In the genomic region with DNA sequence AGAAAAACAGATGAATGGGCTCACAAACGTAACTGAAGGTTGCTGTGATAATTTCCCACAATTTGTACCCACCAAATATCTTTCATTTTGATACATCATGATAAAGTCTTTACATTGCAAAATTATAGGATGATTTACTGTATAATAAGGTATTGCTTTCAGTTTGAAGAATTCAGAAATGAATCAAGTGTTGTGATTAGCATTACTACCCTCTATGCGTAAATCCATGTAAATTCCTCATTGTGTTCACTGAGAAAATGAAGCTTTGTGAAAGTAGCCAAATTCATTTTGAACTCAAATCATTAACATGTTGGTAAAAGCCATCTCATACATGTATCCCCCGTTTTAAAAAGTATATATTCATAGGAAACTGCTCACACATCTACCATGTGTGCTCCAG, we compare ENCODE assay signal across 18 cellular contexts.
DNase-seq lines count a peak whose midpoint lies in the region; ATAC-seq and TF ChIP-seq lines count a peak whose summit lies in the region.
"Had no signal": no experiment of that assay in that cellular context is flagged by ENCODE, and none has a peak within 500 bp of the region (broad histone marks: within the 10 kb centered on the region; RNA-seq: fewer than 3 reads in every experiment).

No MANE protein-coding gene starts in this region.

- H3K9me3 ChIP-seq in CD4-positive, alpha-beta T cell (ENCODE audit: control insufficient read depth, low read length) = peaks cover 8% of the 10 kb centered on the region
- H3K9me3 ChIP-seq: psoas muscle had no signal

- ATAC-seq in CD4-positive, alpha-beta T cell (ENCODE audit: poor library complexity) = no peak
- ATAC-seq in memory B cell (ENCODE audit: low read depth) (no peak), GM21717 (IDR thresholded peaks at IDR 0.05; ENCODE audit: unreplicated experiment) (no peak), left cardiac atrium (no peak)
- ATAC-seq: psoas muscle had no signal

- no peak for DNase-seq in T-helper 1 cell
- no peak for DNase-seq in CD4-positive, alpha-beta T cell
- DNase-seq in activated CD4-positive, alpha-beta memory T cell treated with anti-CD3 and anti-CD28 coated beads, Interleukin-2, amount 10 ng/mL, durations not matched to agents 7 days and 5 days = no peak
- DNase-seq in memory B cell (ENCODE audit: low spot score in 2 of 2) = no peak
- DNase-seq in SW480 (ENCODE audit: low spot score) = no peak
- DNase-seq in left cardiac atrium = no peak
- DNase-seq: GDM1, glutamatergic neuron, KG1, mammary epithelial cell, MM.1S, NCI-H1417 treated with DMSO at 0.1 percent for 48 hours, OCI-M1, psoas muscle had no signal

- H3K27ac Mint-ChIP-seq in T-helper 1 cell treated with Interleukin-12 subunit alpha and Interleukin-12 subunit beta and Interleukin-4 antibody, amounts not matched to agents 30 μg/mL and 1 μg/mL, for 36 hours = peak overlapping the region; percentile 19
- H3K27ac Mint-ChIP-seq in CD4-positive, alpha-beta T cell = peak overlapping the region; percentile 97
- peak overlapping the region; percentile 99 for H3K27ac Mint-ChIP-seq in activated CD4-positive, alpha-beta memory T cell treated with anti-CD3 and anti-CD28 coated beads, Interleukin-2, amount 10 ng/mL, durations not matched to agents 7 days and 5 days
- H3K27ac Mint-ChIP-seq in memory B cell = peak overlapping the region; percentile 96
- H3K27ac Mint-ChIP-seq: type B pancreatic cell had no signal

- no peak overlapping the region for H3K4me3 Mint-ChIP-seq in T-helper 1 cell treated with Interleukin-12 subunit alpha and Interleukin-12 subunit beta and Interleukin-4 antibody, amounts not matched to agents 30 μg/mL and 1 μg/mL, for 36 hours
- H3K4me3 Mint-ChIP-seq in CD4-positive, alpha-beta T cell = peak overlapping the region; percentile 96
- peak overlapping the region; percentile 14 for H3K4me3 Mint-ChIP-seq in activated CD4-positive, alpha-beta memory T cell treated with anti-CD3 and anti-CD28 coated beads, Interleukin-2, amount 10 ng/mL, durations not matched to agents 7 days and 5 days
- H3K4me3 Mint-ChIP-seq in memory B cell = no peak overlapping the region
- H3K4me3 Mint-ChIP-seq: type B pancreatic cell had no signal

- peaks cover 3% of the 10 kb centered on the region for H3K9me3 Mint-ChIP-seq in T-helper 1 cell treated with Interleukin-12 subunit alpha and Interleukin-12 subunit beta and Interleukin-4 antibody, amounts not matched to agents 30 μg/mL and 1 μg/mL, for 36 hours
- H3K9me3 Mint-ChIP-seq in CD4-positive, alpha-beta T cell = peaks cover 5% of the 10 kb centered on the region
- H3K9me3 Mint-ChIP-seq in activated CD4-positive, alpha-beta memory T cell treated with anti-CD3 and anti-CD28 coated beads, Interleukin-2, amount 10 ng/mL, durations not matched to agents 7 days and 5 days = no peaks in the 10 kb centered on the region
- H3K9me3 Mint-ChIP-seq in memory B cell = peaks cover 4% of the 10 kb centered on the region

- no peak for TF ChIP-seq CTCF in CD4-positive, alpha-beta T cell (IDR thresholded peaks at IDR 0.05)

- intact Hi-C loops in CD4-positive, alpha-beta T cell (cut with DNase I, micrococcal nuclease) = no loop called here
- intact Hi-C loops in left cardiac atrium (cut with DNase I) = no loop called here

- POLR2A ChIA-PET in CD4-positive, alpha-beta T cell (lab: Charles Lee) = no interaction called here
- POLR2A ChIA-PET in activated CD4-positive, alpha-beta memory T cell treated with anti-CD3 and anti-CD28 coated beads, Interleukin-2, amount 10 ng/mL, durations not matched to agents 7 days and 5 days (lab: Charles Lee) = interaction anchor here (1.2 to 3.1 kb wide), 2 partner anchors 48 to 115 kb away, joined by 3 to 27 read pairs; no protein-coding TSS in a partner anchor

- peaks cover 37% of the 10 kb centered on the region for H3K36me3 Mint-ChIP-seq in T-helper 1 cell treated with Interleukin-12 subunit alpha and Interleukin-12 subunit beta and Interleukin-4 antibody, amounts not matched to agents 30 μg/mL and 1 μg/mL, for 36 hours (ENCODE audit: low read depth)
- peaks cover 78% of the 10 kb centered on the region for H3K36me3 Mint-ChIP-seq in CD4-positive, alpha-beta T cell (ENCODE audit: low read depth)
- peaks cover 44% of the 10 kb centered on the region for H3K36me3 Mint-ChIP-seq in activated CD4-positive, alpha-beta memory T cell treated with anti-CD3 and anti-CD28 coated beads, Interleukin-2, amount 10 ng/mL, durations not matched to agents 7 days and 5 days (ENCODE audit: low read depth)
- peaks cover 25% of the 10 kb centered on the region for H3K36me3 Mint-ChIP-seq in memory B cell

- no peaks in the 10 kb centered on the region for H3K27me3 Mint-ChIP-seq in T-helper 1 cell treated with Interleukin-12 subunit alpha and Interleukin-12 subunit beta and Interleukin-4 antibody, amounts not matched to agents 30 μg/mL and 1 μg/mL, for 36 hours (ENCODE audit: low read depth)
- H3K27me3 Mint-ChIP-seq in CD4-positive, alpha-beta T cell = no peaks in the 10 kb centered on the region
- H3K27me3 Mint-ChIP-seq in activated CD4-positive, alpha-beta memory T cell treated with anti-CD3 and anti-CD28 coated beads, Interleukin-2, amount 10 ng/mL, durations not matched to agents 7 days and 5 days = no peaks in the 10 kb centered on the region
- no peaks in the 10 kb centered on the region for H3K27me3 Mint-ChIP-seq in memory B cell
- H3K27me3 Mint-ChIP-seq: type B pancreatic cell had no signal

- CTCF ChIA-PET in CD4-positive, alpha-beta T cell (lab: Charles Lee) = no interaction called here
- CTCF ChIA-PET in activated CD4-positive, alpha-beta memory T cell treated with anti-CD3 and anti-CD28 coated beads, Interleukin-2, amount 10 ng/mL, durations not matched to agents 7 days and 5 days (lab: Charles Lee) = interaction anchor here (0.7 kb wide), 1 partner anchor 35 kb away, joined by 3 read pairs; no protein-coding TSS in a partner anchor

- H3K27ac ChIP-seq in CD4-positive, alpha-beta T cell (ENCODE audit: low read depth, low read length) = peak overlapping the region; percentile 19
- H3K27ac ChIP-seq: 22Rv1, psoas muscle had no signal

- no peaks in the 10 kb centered on the region for H3K27me3 ChIP-seq in CD4-positive, alpha-beta T cell (ENCODE audit: control insufficient read depth, insufficient read depth, low read length)

- peaks cover 54% of the 10 kb centered on the region for H3K4me1 Mint-ChIP-seq in T-helper 1 cell treated with Interleukin-12 subunit alpha and Interleukin-12 subunit beta and Interleukin-4 antibody, amounts not matched to agents 30 μg/mL and 1 μg/mL, for 36 hours (ENCODE audit: low read depth)
- H3K4me1 Mint-ChIP-seq in CD4-positive, alpha-beta T cell (ENCODE audit: low read depth) = peaks cover 91% of the 10 kb centered on the region
- H3K4me1 Mint-ChIP-seq in activated CD4-positive, alpha-beta memory T cell treated with anti-CD3 and anti-CD28 coated beads, Interleukin-2, amount 10 ng/mL, durations not matched to agents 7 days and 5 days = peaks cover 46% of the 10 kb centered on the region
- peaks cover 27% of the 10 kb centered on the region for H3K4me1 Mint-ChIP-seq in memory B cell

Comparison
In these comparisons a context has a peak if more than half of its experiments do, and no peak if none do; other contexts are left out.
1. H3K27ac Mint-ChIP-seq: peak in every context shown above with its lines; median percentile 99 in activated CD4-positive, alpha-beta memory T cell treated with anti-CD3 and anti-CD28 coated beads, Interleukin-2, amount 10 ng/mL, durations not matched to agents 7 days and 5 days; 97 in CD4-positive, alpha-beta T cell; 96 in memory B cell; 19 in T-helper 1 cell treated with Interleukin-12 subunit alpha and Interleukin-12 subunit beta and Interleukin-4 antibody, amounts not matched to agents 30 μg/mL and 1 μg/mL, for 36 hours.
2. H3K4me3 Mint-ChIP-seq: peak in CD4-positive, alpha-beta T cell (single experiment) and activated CD4-positive, alpha-beta memory T cell treated with anti-CD3 and anti-CD28 coated beads, Interleukin-2, amount 10 ng/mL, durations not matched to agents 7 days and 5 days (single experiment); none in T-helper 1 cell treated with Interleukin-12 subunit alpha and Interleukin-12 subunit beta and Interleukin-4 antibody, amounts not matched to agents 30 μg/mL and 1 μg/mL, for 36 hours (single experiment) and memory B cell (single experiment).